In the genomic region with DNA sequence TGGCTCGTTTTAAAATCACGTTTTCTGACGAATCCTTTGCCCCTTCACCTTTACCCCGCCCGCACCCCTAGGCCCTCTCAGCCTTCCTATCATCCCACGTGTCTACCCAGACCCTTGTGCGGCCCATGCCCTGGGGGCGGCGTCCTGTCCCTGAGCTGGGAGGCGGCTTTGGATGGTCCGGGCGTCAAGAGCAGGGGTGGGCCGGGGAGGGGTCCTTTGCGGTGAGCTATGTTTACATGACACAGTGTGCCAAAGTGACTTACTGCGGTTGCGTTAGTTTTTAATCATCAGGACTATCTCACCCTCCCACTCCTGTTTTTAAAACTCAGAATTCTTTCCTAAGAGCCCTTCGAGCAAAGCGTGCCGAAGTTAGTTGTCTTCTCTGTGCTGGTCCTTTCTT, we compare ENCODE assay signal across 15 cellular contexts.
A peak's percentile ranks its signal among the peaks of the same experiment; 100 is the strongest.
DNase-seq lines count a peak whose midpoint lies in the region; TF ChIP-seq lines count a peak whose summit lies in the region.
"Had no signal": no experiment of that assay in that cellular context is flagged by ENCODE, and none has a peak within 500 bp of the region (broad histone marks: within the 10 kb centered on the region; RNA-seq: fewer than 3 reads in every experiment).

No MANE protein-coding gene starts in this region.

- no TSS peak for BruUV-seq in PC-9 (replicated peaks; lab: Mats Ljungman, UMichigan)

- H2AFZ ChIP-seq in neuronal stem cell (ENCODE audit: low read length), result no peak overlapping the region
- no peak overlapping the region for H2AFZ ChIP-seq in PC-9

- H3K14ac ChIP-seq in neuronal stem cell (ENCODE audit: low read length), result no peak overlapping the region

- H3K4ac ChIP-seq in neuronal stem cell (ENCODE audit: low read length), result no peak overlapping the region

- no peak overlapping the region for H2BK15ac ChIP-seq in neuronal stem cell (ENCODE audit: low read length)

- no peaks in the 10 kb centered on the region for H3K9me3 Mint-ChIP-seq in activated naive CD8-positive, alpha-beta T cell treated with anti-CD3 and anti-CD28 coated beads for 36 hours
- H3K9me3 Mint-ChIP-seq: activated naive CD4-positive, alpha-beta T cell treated with anti-CD3 and anti-CD28 coated beads, Interleukin-2, amount 50 U/mL, for 24 hours had no signal

- H3K23ac ChIP-seq in neuronal stem cell (ENCODE audit: low read depth, low read length, poor library complexity), result no peak overlapping the region

- H3K9ac ChIP-seq in BLaER1 treated with 17β-estradiol and CSF1 and Interleukin-3, amounts not matched to agents 10 nM and 100 nM, result peak overlapping the region in 3 of 11 experiments; percentile 39 to 58 (median 53); a peak in 3 of 22 replicates
- no peak overlapping the region for H3K9ac ChIP-seq in neuronal stem cell (ENCODE audit: low read depth, low read length, poor library complexity)

- H3K27me3 Mint-ChIP-seq in activated naive CD8-positive, alpha-beta T cell treated with anti-CD3 and anti-CD28 coated beads for 36 hours, result no peaks in the 10 kb centered on the region
- H3K27me3 Mint-ChIP-seq: activated naive CD4-positive, alpha-beta T cell treated with anti-CD3 and anti-CD28 coated beads, Interleukin-2, amount 50 U/mL, for 24 hours had no signal

- H3K9me2 ChIP-seq in PC-9 (ENCODE audit: insufficient read depth), result no peaks in the 10 kb centered on the region

- H2AK5ac ChIP-seq in neuronal stem cell (ENCODE audit: low read depth, low read length), result no peak overlapping the region

- H3K36me3 ChIP-seq in BLaER1 treated with 17β-estradiol and CSF1 and Interleukin-3, amounts not matched to agents 10 nM and 100 nM, result peaks cover 2 to 61% (median 19%) of the 10 kb centered on the region in 11 experiments; a peak in 18 of 22 replicates
- H3K36me3 ChIP-seq in neuronal stem cell (replicated peaks in 1 of 2; ENCODE audit: control insufficient read depth in 2 of 2, insufficient read depth in 2 of 2, low read length in 2 of 2), result peaks cover 0 to 30% of the 10 kb centered on the region in 2 donors
- H3K36me3 ChIP-seq in PC-9 (ENCODE audit: low read depth), result no peaks in the 10 kb centered on the region

- no peak for TF ChIP-seq CTCF in PC-9 (conservative IDR thresholded peaks at IDR 0.05)

- H3K79me2 ChIP-seq in PC-9 (ENCODE audit: low read depth), result no peaks in the 10 kb centered on the region

- CTCF ChIA-PET in PC-9 (lab: Charles Lee), result no interaction called here

- H3K9me3 ChIP-seq in BLaER1 treated with 17β-estradiol and CSF1 and Interleukin-3, amounts not matched to agents 10 nM and 100 nM (replicated peaks in 1 of 11), result no peaks in the 10 kb centered on the region
- peaks cover 0 to 2% of the 10 kb centered on the region in 2 donors for H3K9me3 ChIP-seq in neuronal stem cell (replicated peaks in 1 of 2; ENCODE audit: control insufficient read depth in 2 of 2, insufficient read depth in 1 of 2, low read depth in 1 of 2, low read length in 2 of 2)
- no peaks in the 10 kb centered on the region for H3K9me3 ChIP-seq in PC-9 (ENCODE audit: insufficient read depth, low read depth)
- H3K9me3 ChIP-seq: gastrocnemius medialis had no signal

- DNase-seq in HUDEP-2 (lab: John Stamatoyannopoulos, UW; ENCODE audit: unreplicated experiment in 76 of 76) (peak in 48 of 76 experiments; percentile 6 to 64 (median 30)), neuronal stem cell (ENCODE audit: low spot score) (no peak), PC-9 (no peak), retina (no peak), SW480 (ENCODE audit: low spot score) (no peak), SIG-M5 (lab: John Stamatoyannopoulos, UW) (no peak)
- DNase-seq in activated naive CD8-positive, alpha-beta T cell treated with anti-CD3 and anti-CD28 coated beads for 36 hours, result no peak
- DNase-seq: caudate nucleus, gastrocnemius medialis, mesenchymal stem cell, occipital lobe, PC-3 had no signal

- H3K18ac ChIP-seq in neuronal stem cell (ENCODE audit: low read length), result no peak overlapping the region

- no peak overlapping the region for H2BK5ac ChIP-seq in neuronal stem cell (ENCODE audit: low read length)

- peaks cover 0 to 11% (median 0%) of the 10 kb centered on the region in 11 experiments; a peak in 1 of 22 replicates for H3K27me3 ChIP-seq in BLaER1 treated with 17β-estradiol and CSF1 and Interleukin-3, amounts not matched to agents 10 nM and 100 nM
- H3K27me3 ChIP-seq in neuronal stem cell (ENCODE audit: control insufficient read depth in 3 of 3, insufficient read depth in 3 of 3, low read depth in 1 of 3, low read length in 3 of 3) (no peaks in the 10 kb centered on the region), PC-9 (ENCODE audit: insufficient read depth, low read depth) (no peaks in the 10 kb centered on the region)
- H3K27me3 ChIP-seq: gastrocnemius medialis had no signal

- intact Hi-C loops in PC-9 (cut with micrococcal nuclease; ENCODE audit: unreplicated experiment), result no loop called here

- WGBS in neuronal stem cell (ENCODE audit: extremely low coverage in 2 of 2, insufficient read length in 2 of 2, insufficient replicate concordance in 1 of 2), 2 donors, result no CpG with 5 or more reads among the region's 19 CpGs

- H3K4me1 Mint-ChIP-seq in activated naive CD8-positive, alpha-beta T cell treated with anti-CD3 and anti-CD28 coated beads for 36 hours, result peaks cover 38% of the 10 kb centered on the region

- no peak overlapping the region for H4K8ac ChIP-seq in neuronal stem cell (ENCODE audit: low read depth, low read length)

- peak overlapping the region in 8 of 11 experiments; percentile 83 to 95 (median 91); a peak in 15 of 22 replicates for H3K4me2 ChIP-seq in BLaER1 treated with 17β-estradiol and CSF1 and Interleukin-3, amounts not matched to agents 10 nM and 100 nM
- H3K4me2 ChIP-seq in neuronal stem cell (ENCODE audit: insufficient read depth, low read length, poor library complexity, severe bottlenecking) (no peak overlapping the region), PC-9 (no peak overlapping the region)
- H3K4me2 ChIP-seq: smooth muscle cell had no signal

- peaks cover 0 to 38% (median 19%) of the 10 kb centered on the region in 11 experiments; a peak in 15 of 22 replicates for H4K20me1 ChIP-seq in BLaER1 treated with 17β-estradiol and CSF1 and Interleukin-3, amounts not matched to agents 10 nM and 100 nM
- H4K20me1 ChIP-seq in PC-9 (ENCODE audit: insufficient read depth), result no peaks in the 10 kb centered on the region

- H3K4me1 ChIP-seq in BLaER1 treated with 17β-estradiol and CSF1 and Interleukin-3, amounts not matched to agents 10 nM and 100 nM, result peaks cover 32 to 87% (median 67%) of the 10 kb centered on the region in 10 experiments
- peaks cover 12 to 16% of the 10 kb centered on the region in 2 donors for H3K4me1 ChIP-seq in neuronal stem cell (ENCODE audit: control insufficient read depth in 2 of 2, insufficient read depth in 1 of 2, low read depth in 1 of 2, low read length in 2 of 2)
- no peaks in the 10 kb centered on the region for H3K4me1 ChIP-seq in PC-9 (replicated peaks; ENCODE audit: insufficient read depth)

- H4K91ac ChIP-seq in neuronal stem cell (ENCODE audit: low read depth, low read length, poor library complexity), result peak overlapping the region; percentile 66

- H3K27ac ChIP-seq in BLaER1 treated with 17β-estradiol and CSF1 and Interleukin-3, amounts not matched to agents 10 nM and 100 nM, result 0 out of 22 replicates have a peak overlapping the region, but pooled peaks of 1 of the 11 experiments have one; percentile 58
- H3K27ac ChIP-seq in neuronal stem cell (replicated peaks; ENCODE audit: low read length) (no peak overlapping the region), PC-9 (no peak overlapping the region)

- no peak overlapping the region for H3K4me3 ChIP-seq in BLaER1 treated with 17β-estradiol and CSF1 and Interleukin-3, amounts not matched to agents 10 nM and 100 nM
- H3K4me3 ChIP-seq in neuronal stem cell (ENCODE audit: low read length in 2 of 2) (no peak overlapping the region), PC-9 (no peak overlapping the region)
- H3K4me3 ChIP-seq: gastrocnemius medialis, smooth muscle cell had no signal

- H3K79me1 ChIP-seq in neuronal stem cell (ENCODE audit: low read depth, low read length), result no peaks in the 10 kb centered on the region

- H3K4me3 Mint-ChIP-seq in activated naive CD8-positive, alpha-beta T cell treated with anti-CD3 and anti-CD28 coated beads for 36 hours, result no peak overlapping the region
- H3K4me3 Mint-ChIP-seq: activated naive CD4-positive, alpha-beta T cell treated with anti-CD3 and anti-CD28 coated beads, Interleukin-2, amount 50 U/mL, for 24 hours had no signal

- no peak overlapping the region for H2BK120ac ChIP-seq in neuronal stem cell (ENCODE audit: low read depth, low read length)

- peaks cover 12% of the 10 kb centered on the region for H3K36me3 Mint-ChIP-seq in activated naive CD8-positive, alpha-beta T cell treated with anti-CD3 and anti-CD28 coated beads for 36 hours

- no peaks in the 10 kb centered on the region; the same call in 1 of the 2 replicates for H3F3A ChIP-seq in PC-9 (ENCODE audit: insufficient read depth, low read depth)

- POLR2A ChIA-PET in PC-9 (lab: Charles Lee; ENCODE audit: unreplicated experiment), result no interaction called here

- peak overlapping the region; percentile 60 for H3K27ac Mint-ChIP-seq in activated naive CD8-positive, alpha-beta T cell treated with anti-CD3 and anti-CD28 coated beads for 36 hours

- no peak overlapping the region for H2BK12ac ChIP-seq in neuronal stem cell (ENCODE audit: low read length)

Comparison
In these comparisons a context has a peak if more than half of its experiments do, and no peak if none do; other contexts are left out.
1. H3K4me2 ChIP-seq: peak in BLaER1 treated with 17β-estradiol and CSF1 and Interleukin-3, amounts not matched to agents 10 nM and 100 nM (8 of 11); none in neuronal stem cell (single experiment) and PC-9 (single experiment).
2. DNase-seq: peak in HUDEP-2 (48 of 76); none in activated naive CD8-positive, alpha-beta T cell treated with anti-CD3 and anti-CD28 coated beads for 36 hours (single experiment), neuronal stem cell (single experiment), PC-9 (0 of 2), retina (single experiment), SW480 (single experiment) and SIG-M5 (single experiment).